Comparison of ENCODE assay signal across 9 cellular contexts in the genomic region with DNA sequence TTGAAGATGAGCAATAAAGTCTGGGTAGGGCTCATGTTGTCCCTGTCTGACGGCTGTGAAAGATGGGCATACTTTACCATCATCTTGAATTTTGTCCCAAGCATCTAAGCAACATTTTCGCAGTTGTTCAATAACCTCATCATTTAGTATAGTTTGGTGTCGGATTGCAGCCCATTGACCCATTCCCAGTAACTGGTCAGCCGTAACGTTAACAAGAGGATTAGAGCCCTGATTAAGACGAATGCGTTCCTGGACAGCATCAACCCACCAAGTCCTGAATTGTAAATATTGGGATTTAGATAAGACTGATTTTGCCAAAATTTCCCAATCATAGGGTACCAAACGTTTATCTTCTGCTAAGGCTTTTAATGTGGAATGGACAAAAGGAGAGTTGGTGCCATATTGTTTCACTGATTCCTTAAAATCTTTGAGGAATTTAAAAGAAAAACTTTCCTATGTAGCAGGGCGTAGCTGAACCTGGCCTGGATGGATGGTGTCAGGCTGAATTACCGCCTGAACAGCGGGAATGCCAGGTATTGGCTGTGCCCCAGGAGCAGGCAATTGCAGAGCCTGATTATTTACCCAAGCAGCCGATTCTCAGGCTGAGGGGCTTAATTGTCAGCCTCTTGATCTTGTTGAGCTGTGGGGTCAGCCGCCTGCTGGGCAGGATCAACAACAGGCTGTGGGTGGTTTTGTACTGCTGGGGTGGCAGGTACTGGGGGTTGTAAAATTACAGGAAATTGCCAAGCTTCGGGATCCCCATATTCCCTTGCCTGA. TPM values are rescaled to one million over a fixed set of nuclear protein-coding genes. Genes with fewer than 3 reads are reported as not detected.
A peak's percentile ranks its signal among the peaks of the same experiment; 100 is the strongest.
DNase-seq lines count a peak whose midpoint lies in the region; ATAC-seq and TF ChIP-seq lines count a peak whose summit lies in the region.
"Not testable (repeated sequence)": the region's sequence is repeated elsewhere in the genome, so short reads cannot be mapped to it uniquely, and the experiment has no call there.
"Had no signal": no experiment of that assay in that cellular context is flagged by ENCODE, and none has a peak within 500 bp of the region (broad histone marks: within the 10 kb centered on the region; RNA-seq: fewer than 3 reads in every experiment).

No MANE protein-coding gene starts in this region.

- not testable (repeated sequence) for H3K9me3 ChIP-seq in right lobe of liver

- peak; percentile 40 to 55 (median 44) for ATAC-seq in right lobe of liver

- H3K4me3 ChIP-seq in KMS-11 (IDR thresholded peaks at IDR 0.05; ENCODE audit: insufficient read depth, low read depth, low read length); right lobe of liver: not testable (repeated sequence)

- 0 out of 2 replicates have a peak, but pooled peaks have one; percentile 8 for TF ChIP-seq CTCF in KMS-11 (conservative IDR thresholded peaks at IDR 0.05; ENCODE audit: low read depth, low read length)
- TF ChIP-seq CTCF in right lobe of liver (IDR thresholded peaks at IDR 0.05): not testable (repeated sequence)

- H3K4me1 ChIP-seq in KMS-11 (ENCODE audit: low read depth, poor library complexity, severe bottlenecking); right lobe of liver: not testable (repeated sequence)

- not testable (repeated sequence) for TF ChIP-seq POLR2A in right lobe of liver (IDR thresholded peaks at IDR 0.05)

- peaks cover 18% of the 10 kb centered on the region; the same call in 1 of the 2 replicates for H3K27me3 ChIP-seq in KMS-11 (ENCODE audit: insufficient read depth, low read depth)
- H3K27me3 ChIP-seq in right lobe of liver: not testable (repeated sequence)

- not testable (repeated sequence) for H3K27ac ChIP-seq in KMS-11, right lobe of liver

- H3K36me3 ChIP-seq in KMS-11 (ENCODE audit: insufficient read depth); right lobe of liver: not testable (repeated sequence)

- not testable (repeated sequence) for H3K79me2 ChIP-seq in KMS-11 (ENCODE audit: insufficient read depth, low read depth)

- 52% methylated on average over 14 of the region's 14 CpGs for WGBS in right lobe of liver (ENCODE audit: insufficient coverage, low coverage, low lambda C conversion rate, missing lambda C conversion rate)

- not testable (repeated sequence) for H3K4me2 ChIP-seq in KMS-11

- intact Hi-C loops in right lobe of liver (cut with DNase I): not testable (repeated sequence)

- not testable (repeated sequence) for H3K9ac ChIP-seq in KMS-11

- H4K20me1 ChIP-seq in KMS-11 (ENCODE audit: insufficient read depth): not testable (repeated sequence)

- H2AFZ ChIP-seq in KMS-11 (ENCODE audit: low read depth): not testable (repeated sequence)

- DNase-seq in NCI-H2081 (lab: John Stamatoyannopoulos, UW) (peak; percentile 54 to 84), NCI-H82 (lab: John Stamatoyannopoulos, UW) (peak; percentile 90), ecto neural progenitor cell (ENCODE audit: low spot score) (peak; percentile 77)
- DNase-seq in right lobe of liver: not testable (repeated sequence)

RNA-seq across cellular contexts. Expression of a gene that starts 10.4 kb away (rescaled TPM):
- total RNA-seq in right lobe of liver: 100 to 1,000 TPM in 2 of 6 experiments, 10 to 100 TPM in 4; 37.2 to 267 (median 72.7) TPM
- total RNA-seq: HT1080 had no signal

RNA-seq across cellular contexts. Expression of a gene that starts 23.3 kb away (rescaled TPM):
- 1 to 10 TPM; 3.4 to 6.4 (median 4.3) TPM for total RNA-seq in right lobe of liver

RNA-seq across cellular contexts. Expression of a gene that starts 29.9 kb away (rescaled TPM):
- 10 to 100 TPM in 1 of 6 experiments, 1 to 10 TPM in 5; 4.7 to 11.1 (median 7.8) TPM for total RNA-seq in right lobe of liver

RNA-seq across cellular contexts. Expression of a gene that starts 43.9 kb away (rescaled TPM):
- under 1 TPM in 5 of 6 experiments, not detected in 1; 0.42 to 0.91 (median 0.76) TPM for total RNA-seq in right lobe of liver
- total RNA-seq: Daoy, HT1080, Peyer's patch, Right ventricle myocardium inferior had no signal

RNA-seq across cellular contexts. Expression of a gene that starts 49.1 kb away (rescaled TPM):
- 10 to 100 TPM in 2 of 6 experiments, 1 to 10 TPM in 4; 8.0 to 10.8 (median 9.1) TPM for total RNA-seq in right lobe of liver
